8 cellular contexts compared by ENCODE assay signal in genomic region chr19:39481676-39482075, GRCh38. TPM values are rescaled to one million over a fixed set of nuclear protein-coding genes. Genes with fewer than 3 reads are reported as not detected.
DNase-seq lines count a peak whose midpoint lies in the region; ATAC-seq, FAIRE-seq and TF ChIP-seq lines count a peak whose summit lies in the region.

No MANE protein-coding gene starts in this region.

- H3K9me3 Mint-ChIP-seq in Calu3 (ENCODE audit: low read depth, unreplicated experiment), result no peaks in the 10 kb centered on the region

- intact Hi-C loops in Calu3 (cut with micrococcal nuclease; ENCODE audit: unreplicated experiment) (no loop called here), pancreas (cut with DNase I) (no loop called here)

- H3K36me3 ChIP-seq in Peyer's patch, result peaks cover 0 to 23% (median 0%) of the 10 kb centered on the region in 3 donors
- no peaks in the 10 kb centered on the region for H3K36me3 ChIP-seq in pancreas

- WGBS in pancreas, 2 donors, result 40 to 58% methylated on average over 11 of the region's 11 CpGs

- H3K4me3 ChIP-seq in Peyer's patch (peak overlapping the region; percentile 79 to 97 (median 92)), pancreas (peak overlapping the region in 3 of 4 donors; percentile 82 to 99 (median 91))

- H3K4me3 Mint-ChIP-seq in Calu3 (ENCODE audit: low read depth, unreplicated experiment), result peak overlapping the region; percentile 99

- TF ChIP-seq CTCF in Calu3 (IDR thresholded peaks at IDR 0.05; ENCODE audit: unreplicated experiment), result no peak
- TF ChIP-seq CTCF in Peyer's patch (IDR thresholded peaks at IDR 0.05), result no peak
- no peak for TF ChIP-seq CTCF in pancreas (IDR thresholded peaks at IDR 0.05)
- TF ChIP-seq CTCF in D721Med (IDR thresholded peaks at IDR 0.05; ENCODE audit: insufficient read depth, missing control alignments), result no peak

- H3K27me3 Mint-ChIP-seq in Calu3 (ENCODE audit: unreplicated experiment), result no peaks in the 10 kb centered on the region

- H3K27me3 ChIP-seq in Peyer's patch (no peaks in the 10 kb centered on the region), pancreas (no peaks in the 10 kb centered on the region)

- H3K36me3 Mint-ChIP-seq in Calu3 (ENCODE audit: insufficient read depth, unreplicated experiment), result peaks cover 46% of the 10 kb centered on the region

- DNase-seq in Calu3 (no peak), Peyer's patch (no peak), pancreas (no peak), NCI-H2171 (lab: John Stamatoyannopoulos, UW) (no peak), D721Med (ENCODE audit: insufficient read length, low spot score) (no peak), NCI-H510A treated with DMSO at 0.1 percent for 48 hours (lab: John Stamatoyannopoulos, UW) (no peak)

- no TSS peak for BruUV-seq in Calu3 (replicated peaks; lab: Mats Ljungman, UMichigan)

- H3K4me1 ChIP-seq in Peyer's patch (peaks cover 0 to 14% (median 7%) of the 10 kb centered on the region in 4 donors), pancreas (peaks cover 0 to 8% (median 8%) of the 10 kb centered on the region in 3 donors)

- peaks cover 26% of the 10 kb centered on the region for H3K4me1 Mint-ChIP-seq in Calu3 (ENCODE audit: low read depth, unreplicated experiment)

- TF ChIP-seq POLR2A in Peyer's patch (IDR thresholded peaks at IDR 0.05), result no peak

- FAIRE-seq in pancreas (lab: Jason Lieb, UNC), result no peak
- FAIRE-seq in D721Med (lab: Jason Lieb, UNC), result no peak

- CTCF ChIA-PET in Calu3 (lab: Charles Lee), result no interaction called here

- ATAC-seq in esophagus mucosa, result peak; percentile 2
- no peak for ATAC-seq in pancreas
- ATAC-seq in HG03442 (IDR thresholded peaks at IDR 0.05; ENCODE audit: unreplicated experiment), result no peak

- peak overlapping the region; percentile 77 for H3K27ac Mint-ChIP-seq in Calu3 (ENCODE audit: unreplicated experiment)

- H3K27ac ChIP-seq in Peyer's patch, result no peak overlapping the region
- H3K27ac ChIP-seq in pancreas, result no peak overlapping the region

- H3K9me3 ChIP-seq in Peyer's patch (no peaks in the 10 kb centered on the region), pancreas (no peaks in the 10 kb centered on the region)

RNA-seq across cellular contexts. Expression of gene TIMM50, which starts 1.0 kb away (rescaled TPM):
- 110 and 116 TPM in 2 replicates for total RNA-seq in Calu3 (2022)
- total RNA-seq in Peyer's patch, result 10 to 100 TPM; 25.4 to 61.1 (median 33.2) TPM
- 55.6 TPM for total RNA-seq in esophagus mucosa
- 10 to 100 TPM; 15.2 to 27.5 (median 21.3) TPM for total RNA-seq in pancreas
- polyA plus RNA-seq in pancreas, result 10 to 100 TPM; 38.6 to 40.4 TPM

RNA-seq across cellular contexts. Expression of gene DLL3, which starts 17.1 kb away (rescaled TPM):
- total RNA-seq in Calu3 (2022) (0.19 and 0.42 TPM in 2 replicates), Peyer's patch (under 1 TPM in 2 of 4 donors, not detected in 2; 0.47 to 0.67 TPM), esophagus mucosa (not detected), pancreas (under 1 TPM in 1 of 6 donors, not detected in 5; 0.13 TPM)
- under 1 TPM in 1 of 2 donors, not detected in 1; 0.14 TPM for polyA plus RNA-seq in pancreas

RNA-seq across cellular contexts. Expression of gene SELENOV, which starts 33.3 kb away (rescaled TPM):
- not detected in 2 replicates for total RNA-seq in Calu3 (2022)
- total RNA-seq in Peyer's patch, result not detected
- not detected for total RNA-seq in esophagus mucosa
- total RNA-seq in pancreas, result not detected
- polyA plus RNA-seq in pancreas, result not detected

RNA-seq across cellular contexts. Expression of gene SUPT5H, which starts 36.3 kb away (rescaled TPM):
- total RNA-seq in Calu3 (2022) (158 and 189 TPM in 2 replicates), Peyer's patch (100 to 1,000 TPM in 3 of 4 donors, 10 to 100 TPM in 1; 98.4 to 173 (median 160) TPM), esophagus mucosa (46.6 TPM), pancreas (10 to 100 TPM; 49.3 to 69.6 (median 54.0) TPM)
- 100 to 1,000 TPM; 172 to 229 TPM for polyA plus RNA-seq in pancreas

RNA-seq across cellular contexts. Expression of gene RPS16, which starts 45.9 kb away (rescaled TPM):
- total RNA-seq in Calu3 (2022) (1,912 and 1,929 TPM in 2 replicates), Peyer's patch (1,000 to 10,000 TPM in 1 of 4 donors, 100 to 1,000 TPM in 3; 443 to 1,406 (median 686) TPM), esophagus mucosa (2,374 TPM), pancreas (1,000 to 10,000 TPM in 5 of 6 donors, 100 to 1,000 TPM in 1; 920 to 1,759 (median 1,167) TPM)
- polyA plus RNA-seq in pancreas, result 1,000 to 10,000 TPM; 1,276 to 1,384 TPM
